Comparison of ENCODE assay signal across 8 cellular contexts in genomic region chr1:2194898-2195673, GRCh38. TPM values are rescaled to one million over a fixed set of nuclear protein-coding genes. Genes with fewer than 3 reads are reported as not detected.
DNase-seq lines count a peak whose midpoint lies in the region; ATAC-seq, FAIRE-seq and TF ChIP-seq lines count a peak whose summit lies in the region.

No MANE protein-coding gene starts in this region.

- no peaks in the 10 kb centered on the region for H3K27me3 ChIP-seq in BJ (ENCODE audit: control insufficient read depth, insufficient read depth, low read length)
- no peaks in the 10 kb centered on the region for H3K27me3 ChIP-seq in lung (ENCODE audit: control insufficient read depth, insufficient read depth)

- peak; percentile 61 for ATAC-seq in HG03439 (IDR thresholded peaks at IDR 0.05; ENCODE audit: unreplicated experiment)
- ATAC-seq in lung (ENCODE audit: insufficient read depth, low FRiP score) = peak; percentile 74

- H3K27ac Mint-ChIP-seq in activated CD4-positive, alpha-beta memory T cell treated with anti-CD3 and anti-CD28 coated beads, Interleukin-2, amount 10 ng/mL, durations not matched to agents 7 days and 5 days = peak overlapping the region; percentile 92

- FAIRE-seq in GM19239 (lab: Jason Lieb, UNC) = peak; percentile 93

- peak overlapping the region; percentile 78 for H3K4me3 Mint-ChIP-seq in activated CD4-positive, alpha-beta memory T cell treated with anti-CD3 and anti-CD28 coated beads, Interleukin-2, amount 10 ng/mL, durations not matched to agents 7 days and 5 days

- 1 to 2% methylated on average over 35 of the region's 35 CpGs for WGBS in lung, 2 donors

- DNase-seq in BJ (ENCODE audit: low read depth) = peak; percentile 26
- peak; percentile 95 for DNase-seq in GM19239 (ENCODE audit: insufficient read length, low spot score)
- DNase-seq in NCI-H526 treated with DMSO at 0.1 percent for 48 hours (lab: John Stamatoyannopoulos, UW) = peak; percentile 63
- DNase-seq in activated CD4-positive, alpha-beta memory T cell treated with anti-CD3 and anti-CD28 coated beads, Interleukin-2, amount 10 ng/mL, durations not matched to agents 7 days and 5 days = peak; percentile 91
- peak; percentile 92 for DNase-seq in ecto neural progenitor cell (ENCODE audit: low spot score)
- DNase-seq in lung (ENCODE audit: low spot score) = peak; percentile 88
- peak; percentile 74 to 85 (median 76) for DNase-seq in stimulated activated CD4-positive, alpha-beta T cell treated with anti-CD3 and anti-CD28 coated beads, TNF-alpha, amount 100 ng/mL, for 48 hours (ENCODE audit: low read depth in 3 of 3)

- H3K4me1 ChIP-seq in lung (ENCODE audit: control insufficient read depth in 2 of 2, insufficient read depth in 2 of 2, low read length in 2 of 2) = peaks cover 6 to 12% of the 10 kb centered on the region in 2 donors

- H3K4me1 Mint-ChIP-seq in activated CD4-positive, alpha-beta memory T cell treated with anti-CD3 and anti-CD28 coated beads, Interleukin-2, amount 10 ng/mL, durations not matched to agents 7 days and 5 days = peaks cover 49% of the 10 kb centered on the region

- POLR2A ChIA-PET in BJ (lab: Charles Lee) = interaction anchor here (0.5 to 1.1 kb wide), 4 partner anchors 9 to 391 kb away, joined by 3 to 4 read pairs (median 4); partner anchors contain the start of genes MORN1 and RER1
- POLR2A ChIA-PET in activated CD4-positive, alpha-beta memory T cell treated with anti-CD3 and anti-CD28 coated beads, Interleukin-2, amount 10 ng/mL, durations not matched to agents 7 days and 5 days (lab: Charles Lee) = interaction anchor here (0.7 to 3.7 kb wide), 28 partner anchors 8 to 390 kb away, joined by 3 to 48 read pairs (median 4); partner anchors contain the start of genes MORN1, PEX10 and RER1

- H3K27ac ChIP-seq in lung (ENCODE audit: low read depth in 1 of 2, low read length in 1 of 2) = peak overlapping the region; percentile 63 to 94

- H3K4me3 ChIP-seq in BJ (ENCODE audit: low read depth, low read length) (peak overlapping the region; percentile 61), lung (peak overlapping the region; percentile 30)

- no peaks in the 10 kb centered on the region for H3K9me3 ChIP-seq in lung (ENCODE audit: control insufficient read depth in 2 of 2, insufficient read depth in 1 of 2, low read length in 1 of 2)

- H3K36me3 ChIP-seq in BJ (ENCODE audit: control insufficient read depth, insufficient read depth, low read length) (peaks cover 1% of the 10 kb centered on the region; the same call in 1 of the 2 replicates), lung (ENCODE audit: control insufficient read depth in 2 of 2, insufficient read depth in 2 of 2, low read length in 2 of 2) (no peaks in the 10 kb centered on the region)

- H3K36me3 Mint-ChIP-seq in activated CD4-positive, alpha-beta memory T cell treated with anti-CD3 and anti-CD28 coated beads, Interleukin-2, amount 10 ng/mL, durations not matched to agents 7 days and 5 days (ENCODE audit: low read depth) = no peaks in the 10 kb centered on the region

- no peaks in the 10 kb centered on the region for H3K9me3 Mint-ChIP-seq in activated CD4-positive, alpha-beta memory T cell treated with anti-CD3 and anti-CD28 coated beads, Interleukin-2, amount 10 ng/mL, durations not matched to agents 7 days and 5 days

- H3K27me3 Mint-ChIP-seq in activated CD4-positive, alpha-beta memory T cell treated with anti-CD3 and anti-CD28 coated beads, Interleukin-2, amount 10 ng/mL, durations not matched to agents 7 days and 5 days = no peaks in the 10 kb centered on the region

- CTCF ChIA-PET in BJ (lab: Yijun Ruan, JAX) = interaction anchor here (0.6 to 13.2 kb wide), 40 partner anchors 9 to 362 kb away, joined by 3 to 328 read pairs (median 4); partner anchors contain the start of genes MORN1, PEX10, RER1 and TNFRSF14
- CTCF ChIA-PET in activated CD4-positive, alpha-beta memory T cell treated with anti-CD3 and anti-CD28 coated beads, Interleukin-2, amount 10 ng/mL, durations not matched to agents 7 days and 5 days (lab: Charles Lee) = interaction anchor here (0.6 to 5.3 kb wide), 39 partner anchors 9 to 391 kb away, joined by 3 to 175 read pairs (median 5); partner anchors contain the start of genes MORN1, PEX10, PRXL2B and RER1

- TF ChIP-seq CTCF in BJ (IDR thresholded peaks at IDR 0.05; ENCODE audit: insufficient read depth, low read depth, low read length) (peak; percentile 90), lung (IDR thresholded peaks at IDR 0.05; ENCODE audit: control extremely low read depth, extremely low read depth) (peak; percentile 84)

RNA-seq across cellular contexts. Expression of gene FAAP20, which starts 0.5 kb away (rescaled TPM):
- polyA plus RNA-seq in BJ (2011; rRNA removed) = 11.9 and 18.7 TPM in 2 replicates
- 4.3 and 4.8 TPM in 2 replicates for polyA minus RNA-seq in BJ (2011; rRNA and poly(A)+ RNA removed)
- 10 to 100 TPM; 53.4 to 57.1 TPM for total RNA-seq in activated CD4-positive, alpha-beta memory T cell treated with anti-CD3 and anti-CD28 coated beads, Interleukin-2, amount 10 ng/mL, durations not matched to agents 7 days and 5 days
- total RNA-seq in lung = 10 to 100 TPM; 16.8 to 71.6 TPM
- polyA plus RNA-seq in lung = 10 to 100 TPM; 65.2 to 87.9 TPM

RNA-seq across cellular contexts. Expression of gene SKI, which starts 33.0 kb away (rescaled TPM):
- polyA plus RNA-seq in BJ (2011; rRNA removed) = 5.1 and 6.3 TPM in 2 replicates
- polyA minus RNA-seq in BJ (2011; rRNA and poly(A)+ RNA removed) = 6.2 and 10.7 TPM in 2 replicates
- total RNA-seq in activated CD4-positive, alpha-beta memory T cell treated with anti-CD3 and anti-CD28 coated beads, Interleukin-2, amount 10 ng/mL, durations not matched to agents 7 days and 5 days = 10 to 100 TPM; 58.0 to 61.5 TPM
- total RNA-seq in lung = 10 to 100 TPM; 47.7 to 90.7 TPM
- 10 to 100 TPM; 17.1 to 33.8 TPM for polyA plus RNA-seq in lung

Comparison
In these comparisons a context has a peak if more than half of its experiments do, and no peak if none do; other contexts are left out.
1. Peak in every context shown above with its lines: DNase-seq, ATAC-seq, H3K4me3 ChIP-seq and H3K27ac ChIP-seq.
2. DNase-seq: peak in every context shown above with its lines; median percentile 95 in GM19239; 92 in ecto neural progenitor cell; 91 in activated CD4-positive, alpha-beta memory T cell treated with anti-CD3 and anti-CD28 coated beads, Interleukin-2, amount 10 ng/mL, durations not matched to agents 7 days and 5 days; 88 in lung; 76 in stimulated activated CD4-positive, alpha-beta T cell treated with anti-CD3 and anti-CD28 coated beads, TNF-alpha, amount 100 ng/mL, for 48 hours; 63 in NCI-H526 treated with DMSO at 0.1 percent for 48 hours; 26 in BJ.